ENCODE assay signal across 1 cellular context in genomic region chr15:99565281-99566156, GRCh38.
TF ChIP-seq lines count a peak whose summit lies in the region.

Gene MEF2A (plus strand): TSS chr15:99565984. CDS start chr15:99633120, 67,136 bp downstream.

TF ChIP-seq in K562, 482 proteins besides CTCF, POLR2A, EP300 and RAD21 (continued from another document and continues in another):
- TF ChIP-seq HES1 (IDR thresholded peaks at IDR 0.05; ENCODE audit: low read depth) (peak; percentile 34; the same call in 1 of the 2 replicates), ZNF224 (CRISPR knock-in tag; IDR thresholded peaks at IDR 0.05) (no peak), MAFG (tag; conservative IDR thresholded peaks at IDR 0.05) (no peak), CEBPB (tag; IDR thresholded peaks at IDR 0.05) (no peak), ZNF165 (CRISPR knock-in tag; IDR thresholded peaks at IDR 0.05; ENCODE audit: borderline replicate concordance) (no peak), SETDB1 (IDR thresholded peaks at IDR 0.05; ENCODE audit: low read length) (no peak), GTF2F1 (IDR thresholded peaks at IDR 0.05; ENCODE audit: low read depth, low read length) (no peak), NEUROD1 (IDR thresholded peaks at IDR 0.05; ENCODE audit: borderline replicate concordance, low read depth, low read length, partially characterized antibody) (no peak), ZNF282 (CRISPR knock-in tag; IDR thresholded peaks at IDR 0.05) (no peak), CREB3L1 (IDR thresholded peaks at IDR 0.05; ENCODE audit: borderline replicate concordance, low read depth) (peak; percentile 83; the same call in 1 of the 2 replicates), SREBF2 (CRISPR knock-in tag; IDR thresholded peaks at IDR 0.05) (no peak), MITF (IDR thresholded peaks at IDR 0.05) (no peak), AFF1 (IDR thresholded peaks at IDR 0.05; ENCODE audit: low read depth in 1 of 2, partially characterized antibody in 2 of 2) (peak in 1 of 2 experiments; percentile 89), CBX8 (IDR thresholded peaks at IDR 0.05; ENCODE audit: borderline replicate concordance, extremely low read depth, low read depth, low read length, poor library complexity, severe bottlenecking) (no peak), MNT (conservative IDR thresholded peaks at IDR 0.05) (peak; percentile 48 to 74; a peak in 2 of 4 replicates), CEBPZ (IDR thresholded peaks at IDR 0.05; ENCODE audit: borderline replicate concordance, low read depth, low read length) (no peak), CBFB (CRISPR knock-in tag; IDR thresholded peaks at IDR 0.05) (no peak), MIER1 (IDR thresholded peaks at IDR 0.05; ENCODE audit: low read depth) (no peak; the same call in 1 of the 2 replicates), HNRNPL (IDR thresholded peaks at IDR 0.05; ENCODE audit: low read depth, low read length) (no peak), ARID3B (CRISPR knock-in tag; IDR thresholded peaks at IDR 0.05; ENCODE audit: borderline replicate concordance) (no peak), FOXK1 (CRISPR knock-in tag; IDR thresholded peaks at IDR 0.05; ENCODE audit: borderline replicate concordance) (no peak), RUNX1 (IDR thresholded peaks at IDR 0.05; ENCODE audit: low read depth) (peak; percentile 48; the same call in 1 of the 2 replicates), DNMT1 (IDR thresholded peaks at IDR 0.05) (no peak), E2F8 (IDR thresholded peaks at IDR 0.05; ENCODE audit: low read depth, partially characterized antibody) (peak; percentile 52), SIN3B (IDR thresholded peaks at IDR 0.05; ENCODE audit: low read depth) (peak; percentile 28; the same call in 1 of the 2 replicates), VEZF1 (CRISPR knock-in tag; IDR thresholded peaks at IDR 0.05) (peak; percentile 72), ZNF121 (CRISPR knock-in tag; conservative IDR thresholded peaks at IDR 0.05) (no peak), RAD51 (IDR thresholded peaks at IDR 0.05; ENCODE audit: borderline replicate concordance, low read depth) (0 out of 2 replicates have a peak, but pooled peaks have one; percentile 14), CBFA2T2 (conservative IDR thresholded peaks at IDR 0.05) (no peak), PRDM10 (IDR thresholded peaks at IDR 0.05; ENCODE audit: partially characterized antibody) (no peak), CHD2 (IDR thresholded peaks at IDR 0.05; ENCODE audit: low read depth, low read length) (peak; percentile 92), ZNF175 (CRISPR knock-in tag; IDR thresholded peaks at IDR 0.05; ENCODE audit: low read depth) (no peak), GTF2A2 (tag; IDR thresholded peaks at IDR 0.05) (peak; percentile 79)
